9 cellular contexts compared by ENCODE assay signal in genomic region chrX:149541521-149542047, GRCh38. TPM values are rescaled to one million over a fixed set of nuclear protein-coding genes. Genes with fewer than 3 reads are reported as not detected.
DNase-seq lines count a peak whose midpoint lies in the region; ATAC-seq and TF ChIP-seq lines count a peak whose summit lies in the region.
"Had no signal": no experiment of that assay in that cellular context is flagged by ENCODE, and none has a peak within 500 bp of the region (broad histone marks: within the 10 kb centered on the region; RNA-seq: fewer than 3 reads in every experiment).

No MANE protein-coding gene starts in this region.

- H3K27me3 Mint-ChIP-seq in HFFc6 (ENCODE audit: insufficient read depth): no peaks in the 10 kb centered on the region
- no peaks in the 10 kb centered on the region for H3K27me3 Mint-ChIP-seq in activated T-helper 1 cell treated with anti-CD3 and anti-CD28 coated beads, Interleukin-12 subunit alpha, Interleukin-12 subunit beta, Interleukin-2, Interleukin-4 antibody, amounts not matched to agents 30 ng/mL and 10 ng/mL and 1 ng/mL, durations not matched to agents 14 hours and 24 hours and 36 hours (ENCODE audit: insufficient read depth)
- H3K27me3 Mint-ChIP-seq in stimulated activated naive B cell treated with anti-CD40 and anti-IgM and Interleukin-4, amounts not matched to agents 10 μg/mL and 1 μg/mL and 100 μg/mL, for 72 hours: no peaks in the 10 kb centered on the region

- no peaks in the 10 kb centered on the region for H3K36me3 ChIP-seq in iPS-18a (ENCODE audit: control insufficient read depth, low read depth, low read length)

- H3K9me3 ChIP-seq in iPS-18a (ENCODE audit: control insufficient read depth, low read depth, low read length): no peaks in the 10 kb centered on the region

- intact Hi-C loops in activated T-helper 1 cell treated with anti-CD3 and anti-CD28 coated beads, Interleukin-12 subunit alpha, Interleukin-12 subunit beta, Interleukin-2, Interleukin-4 antibody, amounts not matched to agents 30 ng/mL and 10 ng/mL and 1 ng/mL, durations not matched to agents 14 hours and 24 hours and 36 hours (cut with micrococcal nuclease): no loop called here

- no peak overlapping the region for H3K27ac ChIP-seq in iPS-18a (ENCODE audit: low read length)

- peaks cover 5% of the 10 kb centered on the region; the same call in 1 of the 2 replicates for H3K4me1 Mint-ChIP-seq in HFFc6 (ENCODE audit: low read depth)
- peaks cover 11% of the 10 kb centered on the region for H3K4me1 Mint-ChIP-seq in activated T-helper 1 cell treated with anti-CD3 and anti-CD28 coated beads, Interleukin-12 subunit alpha, Interleukin-12 subunit beta, Interleukin-2, Interleukin-4 antibody, amounts not matched to agents 30 ng/mL and 10 ng/mL and 1 ng/mL, durations not matched to agents 14 hours and 24 hours and 36 hours (ENCODE audit: low read depth)
- H3K4me1 Mint-ChIP-seq in stimulated activated naive B cell treated with anti-CD40 and anti-IgM and Interleukin-4, amounts not matched to agents 10 μg/mL and 1 μg/mL and 100 μg/mL, for 72 hours: peaks cover 7 to 23% of the 10 kb centered on the region in 2 donors

- no peak for ATAC-seq in stimulated activated naive B cell treated with anti-CD40 and anti-IgM and Interleukin-4, amounts not matched to agents 10 μg/mL and 1 μg/mL and 100 μg/mL, for 72 hours (replicated peaks)
- ATAC-seq in HG02870 (IDR thresholded peaks at IDR 0.05; ENCODE audit: unreplicated experiment) (no peak), HG02938 (IDR thresholded peaks at IDR 0.05; ENCODE audit: unreplicated experiment) (no peak)

- no peak overlapping the region for H3K9ac ChIP-seq in iPS-18a (ENCODE audit: low read length)

- peaks cover 8% of the 10 kb centered on the region for H3K27me3 ChIP-seq in iPS-18a (ENCODE audit: control insufficient read depth, insufficient read depth, low read length)

- peak overlapping the region; percentile 93 for H3K4me3 Mint-ChIP-seq in HFFc6
- H3K4me3 Mint-ChIP-seq in activated T-helper 1 cell treated with anti-CD3 and anti-CD28 coated beads, Interleukin-12 subunit alpha, Interleukin-12 subunit beta, Interleukin-2, Interleukin-4 antibody, amounts not matched to agents 30 ng/mL and 10 ng/mL and 1 ng/mL, durations not matched to agents 14 hours and 24 hours and 36 hours: peak overlapping the region; percentile 88
- H3K4me3 Mint-ChIP-seq in stimulated activated naive B cell treated with anti-CD40 and anti-IgM and Interleukin-4, amounts not matched to agents 10 μg/mL and 1 μg/mL and 100 μg/mL, for 72 hours: peak overlapping the region; percentile 90 to 91

- DNase-seq in HFFc6 (no peak), NCI-H510A (lab: John Stamatoyannopoulos, UW) (no peak), NCI-H2107 (lab: John Stamatoyannopoulos, UW) (no peak)
- no peak for DNase-seq in activated T-helper 1 cell treated with anti-CD3 and anti-CD28 coated beads, Interleukin-12 subunit alpha, Interleukin-12 subunit beta, Interleukin-2, Interleukin-4 antibody, amounts not matched to agents 30 ng/mL and 10 ng/mL and 1 ng/mL, durations not matched to agents 14 hours and 24 hours and 36 hours (ENCODE audit: low spot score)
- no peak for DNase-seq in stimulated activated naive B cell treated with anti-CD40 and anti-IgM and Interleukin-4, amounts not matched to agents 10 μg/mL and 1 μg/mL and 100 μg/mL, for 72 hours

- no peaks in the 10 kb centered on the region for H3K9me3 Mint-ChIP-seq in HFFc6
- no peaks in the 10 kb centered on the region for H3K9me3 Mint-ChIP-seq in activated T-helper 1 cell treated with anti-CD3 and anti-CD28 coated beads, Interleukin-12 subunit alpha, Interleukin-12 subunit beta, Interleukin-2, Interleukin-4 antibody, amounts not matched to agents 30 ng/mL and 10 ng/mL and 1 ng/mL, durations not matched to agents 14 hours and 24 hours and 36 hours
- H3K9me3 Mint-ChIP-seq in stimulated activated naive B cell treated with anti-CD40 and anti-IgM and Interleukin-4, amounts not matched to agents 10 μg/mL and 1 μg/mL and 100 μg/mL, for 72 hours: no peaks in the 10 kb centered on the region

- no peaks in the 10 kb centered on the region for H3K36me3 Mint-ChIP-seq in HFFc6 (ENCODE audit: low read depth)
- peaks cover 3% of the 10 kb centered on the region for H3K36me3 Mint-ChIP-seq in activated T-helper 1 cell treated with anti-CD3 and anti-CD28 coated beads, Interleukin-12 subunit alpha, Interleukin-12 subunit beta, Interleukin-2, Interleukin-4 antibody, amounts not matched to agents 30 ng/mL and 10 ng/mL and 1 ng/mL, durations not matched to agents 14 hours and 24 hours and 36 hours (ENCODE audit: low read depth)
- peaks cover 4 to 5% of the 10 kb centered on the region in 2 donors for H3K36me3 Mint-ChIP-seq in stimulated activated naive B cell treated with anti-CD40 and anti-IgM and Interleukin-4, amounts not matched to agents 10 μg/mL and 1 μg/mL and 100 μg/mL, for 72 hours

- H3K4me3 ChIP-seq in iPS-18a (ENCODE audit: low read length): peak overlapping the region; percentile 72

- no peak for TF ChIP-seq CTCF in HFFc6 (IDR thresholded peaks at IDR 0.05)

- no peaks in the 10 kb centered on the region for H3K4me1 ChIP-seq in iPS-18a (ENCODE audit: control insufficient read depth, low read depth, low read length)

- H3K27ac Mint-ChIP-seq in HFFc6: peak overlapping the region; percentile 100
- peak overlapping the region; percentile 99 for H3K27ac Mint-ChIP-seq in activated T-helper 1 cell treated with anti-CD3 and anti-CD28 coated beads, Interleukin-12 subunit alpha, Interleukin-12 subunit beta, Interleukin-2, Interleukin-4 antibody, amounts not matched to agents 30 ng/mL and 10 ng/mL and 1 ng/mL, durations not matched to agents 14 hours and 24 hours and 36 hours
- peak overlapping the region; percentile 98 for H3K27ac Mint-ChIP-seq in stimulated activated naive B cell treated with anti-CD40 and anti-IgM and Interleukin-4, amounts not matched to agents 10 μg/mL and 1 μg/mL and 100 μg/mL, for 72 hours

RNA-seq across cellular contexts. Expression of gene EOLA1, which starts 0.8 kb away (rescaled TPM):
- total RNA-seq in HFFc6 (2021; fragmentation: NEBNext Ultra II Directional; extraction: Animal tissue kit (Norgen Biotek cat#: 25700)): 10 to 100 TPM; 11.3 to 15.4 (median 13.6) TPM
- 31.4 and 35.5 TPM in 2 replicates for total RNA-seq in activated T-helper 1 cell treated with anti-CD3 and anti-CD28 coated beads, Interleukin-12 subunit alpha, Interleukin-12 subunit beta, Interleukin-2, Interleukin-4 antibody, amounts not matched to agents 30 ng/mL and 10 ng/mL and 1 ng/mL, durations not matched to agents 14 hours and 24 hours and 36 hours

RNA-seq across cellular contexts. Expression of gene HSFX3, which starts 8.1 kb away (rescaled TPM):
- total RNA-seq in HFFc6 (2021; fragmentation: NEBNext Ultra II Directional; extraction: Animal tissue kit (Norgen Biotek cat#: 25700)): not detected
- not detected in 2 replicates for total RNA-seq in activated T-helper 1 cell treated with anti-CD3 and anti-CD28 coated beads, Interleukin-12 subunit alpha, Interleukin-12 subunit beta, Interleukin-2, Interleukin-4 antibody, amounts not matched to agents 30 ng/mL and 10 ng/mL and 1 ng/mL, durations not matched to agents 14 hours and 24 hours and 36 hours
- total RNA-seq: LHCN-M2 had no signal

RNA-seq across cellular contexts. Expression of gene IDS, which starts 36.5 kb away (rescaled TPM):
- total RNA-seq in HFFc6 (2021; fragmentation: NEBNext Ultra II Directional; extraction: Animal tissue kit (Norgen Biotek cat#: 25700)): 10 to 100 TPM; 38.4 to 70.9 (median 55.1) TPM
- total RNA-seq in activated T-helper 1 cell treated with anti-CD3 and anti-CD28 coated beads, Interleukin-12 subunit alpha, Interleukin-12 subunit beta, Interleukin-2, Interleukin-4 antibody, amounts not matched to agents 30 ng/mL and 10 ng/mL and 1 ng/mL, durations not matched to agents 14 hours and 24 hours and 36 hours: 46.6 and 48.9 TPM in 2 replicates

RNA-seq across cellular contexts. Expression of gene MAGEA9B, which starts 45.7 kb away (rescaled TPM):
- not detected for total RNA-seq in HFFc6 (2021; fragmentation: NEBNext Ultra II Directional; extraction: Animal tissue kit (Norgen Biotek cat#: 25700))
- not detected in 2 replicates for total RNA-seq in activated T-helper 1 cell treated with anti-CD3 and anti-CD28 coated beads, Interleukin-12 subunit alpha, Interleukin-12 subunit beta, Interleukin-2, Interleukin-4 antibody, amounts not matched to agents 30 ng/mL and 10 ng/mL and 1 ng/mL, durations not matched to agents 14 hours and 24 hours and 36 hours
- total RNA-seq: LHCN-M2 had no signal

RNA-seq across cellular contexts. Expression of gene HSFX2, which starts 53.5 kb away (rescaled TPM):
- total RNA-seq in HFFc6 (2021; fragmentation: NEBNext Ultra II Directional; extraction: Animal tissue kit (Norgen Biotek cat#: 25700)): under 1 TPM in 2 of 6 experiments, not detected in 4; 0.34 to 0.35 TPM
- total RNA-seq in activated T-helper 1 cell treated with anti-CD3 and anti-CD28 coated beads, Interleukin-12 subunit alpha, Interleukin-12 subunit beta, Interleukin-2, Interleukin-4 antibody, amounts not matched to agents 30 ng/mL and 10 ng/mL and 1 ng/mL, durations not matched to agents 14 hours and 24 hours and 36 hours: 0.41 TPM in 1 of 2 replicates, not detected in the other
- total RNA-seq: LHCN-M2 had no signal
